31 cellular contexts compared by ENCODE assay signal in the genomic region with DNA sequence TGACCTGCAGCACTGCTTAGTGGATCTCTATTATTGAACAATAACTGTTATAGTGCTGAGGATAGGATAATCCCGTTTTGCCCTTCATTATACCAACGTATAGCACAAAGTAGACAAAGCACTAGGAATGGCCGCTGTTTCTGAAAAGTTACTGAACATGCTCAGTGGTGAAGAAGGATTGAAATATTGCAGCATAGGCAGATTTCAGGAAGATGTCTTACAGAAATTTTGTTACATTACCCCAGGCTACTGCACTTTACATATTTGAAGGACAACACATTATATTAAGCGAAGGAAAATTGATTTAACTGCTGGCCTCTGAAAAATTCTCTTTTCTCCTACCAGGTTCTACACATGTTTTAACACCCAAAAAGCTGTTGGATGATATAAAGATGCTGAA. TPM values are rescaled to one million over a fixed set of nuclear protein-coding genes. Genes with fewer than 3 reads are reported as not detected.
"Had no signal": no experiment of that assay in that cellular context is flagged by ENCODE, and none has a peak within 500 bp of the region (broad histone marks: within the 10 kb centered on the region; RNA-seq: fewer than 3 reads in every experiment).

No MANE protein-coding gene starts in this region.

- H2AFZ ChIP-seq: parathyroid adenoma had no signal

- H3K4me3 Mint-ChIP-seq: naive thymus-derived CD4-positive, alpha-beta T cell; natural killer cell; nephron; neural crest cell; stimulated activated effector memory CD8-positive, alpha-beta T cell treated with anti-CD3 and anti-CD28 coated beads, Interleukin-12 subunit alpha, Interleukin-12 subunit beta, amount 100 ng/mL, for 72 hours; stimulated activated naive B cell treated with anti-CD40 and anti-IgM and Interleukin-4, amounts not matched to agents 10 μg/mL and 1 μg/mL and 100 μg/mL, for 72 hours; stimulated activated naive CD8-positive, alpha-beta T cell treated with anti-CD3 and anti-CD28 coated beads, Interleukin-15, Interleukin-2, amounts not matched to agents 100 ng/mL and 50 ng/mL, for 24 hours had no signal

- H3K27me3 ChIP-seq: neutrophil, ovary, stomach, thyroid gland, tibial nerve, upper lobe of left lung, vagina had no signal

- DNase-seq: naive thymus-derived CD4-positive, alpha-beta T cell; natural killer cell; nucleus accumbens; ovary; posterior cingulate gyrus; psoas muscle; right cardiac atrium; stimulated activated CD4-positive, alpha-beta T cell treated with anti-CD3 and anti-CD28 coated beads, Interleukin-15, amount 100 ng/mL, for 24 hours; stimulated activated CD4-positive, alpha-beta T cell treated with anti-CD3 and anti-CD28 coated beads, Interleukin-2, amount 100 ng/mL, for 24 hours; stimulated activated CD4-positive, alpha-beta T cell treated with anti-CD3 and anti-CD28 coated beads, Interleukin-2, amount 100 ng/mL, for 48 hours; stimulated activated CD4-positive, alpha-beta T cell treated with anti-CD3 and anti-CD28 coated beads, Interleukin-4, amount 100 ng/mL, for 24 hours; stimulated activated naive B cell treated with anti-CD40 and anti-IgM and Interleukin-4, amounts not matched to agents 10 μg/mL and 1 μg/mL and 100 μg/mL, for 72 hours; stimulated activated naive CD4-positive, alpha-beta T cell treated with Interleukin-2 at 50 U/mL for 16 hours; stomach; thyroid gland; upper lobe of left lung had no signal

- H3K9me3 Mint-ChIP-seq: naive thymus-derived CD4-positive, alpha-beta T cell; natural killer cell; nephron; neural crest cell; stimulated activated effector memory CD8-positive, alpha-beta T cell treated with anti-CD3 and anti-CD28 coated beads, Interleukin-12 subunit alpha, Interleukin-12 subunit beta, amount 100 ng/mL, for 72 hours; stimulated activated naive B cell treated with anti-CD40 and anti-IgM and Interleukin-4, amounts not matched to agents 10 μg/mL and 1 μg/mL and 100 μg/mL, for 72 hours; stimulated activated naive CD8-positive, alpha-beta T cell treated with anti-CD3 and anti-CD28 coated beads, Interleukin-15, Interleukin-2, amounts not matched to agents 100 ng/mL and 50 ng/mL, for 24 hours had no signal

- H3K27ac ChIP-seq: neutrophil, ovary, parathyroid adenoma, psoas muscle, skin epidermis, stomach, thoracic aorta, thyroid gland, tibial nerve, upper lobe of left lung, vagina had no signal

- H3K9ac ChIP-seq: parathyroid adenoma had no signal

- ATAC-seq: naive thymus-derived CD4-positive, alpha-beta T cell; natural killer cell; psoas muscle; right cardiac atrium; sciatic nerve; stimulated activated effector memory CD8-positive, alpha-beta T cell treated with anti-CD3 and anti-CD28 coated beads, Interleukin-12 subunit alpha, Interleukin-12 subunit beta, amount 100 ng/mL, for 72 hours; stimulated activated naive B cell treated with anti-CD40 and anti-IgM and Interleukin-4, amounts not matched to agents 10 μg/mL and 1 μg/mL and 100 μg/mL, for 72 hours had no signal

- H3K27me3 Mint-ChIP-seq: naive thymus-derived CD4-positive, alpha-beta T cell; progenitor cell of endocrine pancreas; stimulated activated naive B cell treated with anti-CD40 and anti-IgM and Interleukin-4, amounts not matched to agents 10 μg/mL and 1 μg/mL and 100 μg/mL, for 72 hours; stimulated activated naive CD8-positive, alpha-beta T cell treated with anti-CD3 and anti-CD28 coated beads, Interleukin-15, Interleukin-2, amounts not matched to agents 100 ng/mL and 50 ng/mL, for 24 hours had no signal

- H3K79me2 ChIP-seq: parathyroid adenoma had no signal

- H3K4me1 Mint-ChIP-seq: naive thymus-derived CD4-positive, alpha-beta T cell; natural killer cell; stimulated activated effector memory CD8-positive, alpha-beta T cell treated with anti-CD3 and anti-CD28 coated beads, Interleukin-12 subunit alpha, Interleukin-12 subunit beta, amount 100 ng/mL, for 72 hours; stimulated activated naive B cell treated with anti-CD40 and anti-IgM and Interleukin-4, amounts not matched to agents 10 μg/mL and 1 μg/mL and 100 μg/mL, for 72 hours had no signal

- H3K27ac Mint-ChIP-seq: naive thymus-derived CD4-positive, alpha-beta T cell; natural killer cell; nephron; progenitor cell of endocrine pancreas; stimulated activated effector memory CD8-positive, alpha-beta T cell treated with anti-CD3 and anti-CD28 coated beads, Interleukin-12 subunit alpha, Interleukin-12 subunit beta, amount 100 ng/mL, for 72 hours; stimulated activated naive B cell treated with anti-CD40 and anti-IgM and Interleukin-4, amounts not matched to agents 10 μg/mL and 1 μg/mL and 100 μg/mL, for 72 hours; stimulated activated naive CD8-positive, alpha-beta T cell treated with anti-CD3 and anti-CD28 coated beads, Interleukin-15, Interleukin-2, amounts not matched to agents 100 ng/mL and 50 ng/mL, for 24 hours had no signal

- H3K36me3 ChIP-seq: ovary had no signal

- H3K4me1 ChIP-seq: parathyroid adenoma, psoas muscle, stomach, thyroid gland, tibial nerve, upper lobe of left lung had no signal

- H3K4me3 ChIP-seq: ovary, psoas muscle, skin epidermis, stomach, thoracic aorta, thyroid gland, tibial nerve, upper lobe of left lung, vagina had no signal

- H3K9me3 ChIP-seq: neutrophil, ovary, psoas muscle, stomach, thoracic aorta, thyroid gland, tibial nerve, upper lobe of left lung, vagina had no signal

- FAIRE-seq: urothelium cell line had no signal

RNA-seq across cellular contexts. Expression of a gene that starts 48.5 kb away (rescaled TPM):
- total RNA-seq: naive thymus-derived CD4-positive, alpha-beta T cell; natural killer cell; ovary; progenitor cell of endocrine pancreas; renal cortical epithelial cell; right cardiac atrium; thoracic aorta; ureter had no signal
- polyA plus RNA-seq: naive thymus-derived CD4-positive, alpha-beta T cell; right cardiac atrium had no signal
